ENCODE assay signal across 10 cellular contexts in the genomic region with DNA sequence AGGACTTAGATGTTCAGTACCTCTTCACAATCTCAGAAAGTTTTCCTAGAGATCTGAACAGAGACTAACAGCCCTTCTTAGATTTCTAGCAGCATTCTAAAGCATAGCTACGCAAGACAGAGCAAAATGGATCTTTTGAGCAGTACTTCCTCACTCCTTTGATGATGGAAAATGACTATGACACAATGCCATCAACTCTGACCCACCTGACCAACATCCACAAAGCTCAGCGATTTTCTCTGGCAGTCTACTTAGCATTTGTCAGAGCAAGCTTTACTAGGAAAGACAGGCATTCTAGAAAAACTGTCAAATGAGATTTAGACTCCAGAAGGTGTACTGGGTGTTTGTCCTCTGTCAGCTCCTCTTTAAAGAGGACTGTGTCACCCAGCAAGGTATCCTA.
A peak's percentile ranks its signal among the peaks of the same experiment; 100 is the strongest.
DNase-seq lines count a peak whose midpoint lies in the region; ATAC-seq, FAIRE-seq and TF ChIP-seq lines count a peak whose summit lies in the region.
"Had no signal": no experiment of that assay in that cellular context is flagged by ENCODE, and none has a peak within 500 bp of the region (broad histone marks: within the 10 kb centered on the region; RNA-seq: fewer than 3 reads in every experiment).

No MANE protein-coding gene starts in this region.

- intact Hi-C loops in spleen (cut with DNase I; ENCODE audit: low total_unique reads) (no loop called here), pancreas (cut with DNase I) (no loop called here)

- H3K27me3 Mint-ChIP-seq in activated T-cell treated with anti-CD3 and anti-CD28 coated beads, Interleukin-2, amount 50 U/mL, for 72 hours (ENCODE audit: low read depth): no peaks in the 10 kb centered on the region
- no peaks in the 10 kb centered on the region for H3K27me3 Mint-ChIP-seq in T-cell

- H3K9me3 Mint-ChIP-seq in activated T-cell treated with anti-CD3 and anti-CD28 coated beads, Interleukin-2, amount 50 U/mL, for 72 hours: no peaks in the 10 kb centered on the region
- peaks cover 0 to 4% (median 1%) of the 10 kb centered on the region in 3 donors for H3K9me3 Mint-ChIP-seq in T-cell

- peak overlapping the region; percentile 59 for H3K27ac Mint-ChIP-seq in activated T-cell treated with anti-CD3 and anti-CD28 coated beads, Interleukin-2, amount 50 U/mL, for 72 hours
- H3K27ac Mint-ChIP-seq in T-cell: peak overlapping the region; percentile 93 to 96

- peaks cover 0 to 2% of the 10 kb centered on the region in 2 donors for H3K36me3 Mint-ChIP-seq in activated T-cell treated with anti-CD3 and anti-CD28 coated beads, Interleukin-2, amount 50 U/mL, for 72 hours (ENCODE audit: insufficient read depth in 2 of 2)
- peaks cover 4% of the 10 kb centered on the region for H3K36me3 Mint-ChIP-seq in T-cell

- no peak for DNase-seq in activated T-cell treated with anti-CD3 and anti-CD28 coated beads, Interleukin-2, amount 50 U/mL, for 72 hours
- no peak for DNase-seq in activated T-cell treated with anti-CD3 and anti-CD28 coated beads for 4 hours
- no peak for DNase-seq in GM23248
- DNase-seq in T-cell: peak in 4 of 34 experiments; percentile 1 to 8 (median 4)
- no peak for DNase-seq in spleen
- no peak for DNase-seq in pancreas
- no peak for DNase-seq in NCI-H2171 (lab: John Stamatoyannopoulos, UW)
- DNase-seq: erythroblast, NCI-H510A treated with DMSO at 0.1 percent for 48 hours had no signal

- no peaks in the 10 kb centered on the region for H3K4me1 ChIP-seq in GM23248 (ENCODE audit: insufficient read depth)
- H3K4me1 ChIP-seq in spleen: no peaks in the 10 kb centered on the region
- H3K4me1 ChIP-seq in pancreas: no peaks in the 10 kb centered on the region

- peaks cover 27% of the 10 kb centered on the region for H3K4me1 Mint-ChIP-seq in activated T-cell treated with anti-CD3 and anti-CD28 coated beads, Interleukin-2, amount 50 U/mL, for 72 hours (ENCODE audit: low read depth)
- H3K4me1 Mint-ChIP-seq in T-cell: peaks cover 39 to 44% (median 42%) of the 10 kb centered on the region in 3 donors

- peak overlapping the region; percentile 71 to 75 for H3K4me3 Mint-ChIP-seq in activated T-cell treated with anti-CD3 and anti-CD28 coated beads, Interleukin-2, amount 50 U/mL, for 72 hours
- H3K4me3 Mint-ChIP-seq in T-cell: peak overlapping the region; percentile 64 to 76 (median 71)

- H3K4me3 ChIP-seq in GM23248 (no peak overlapping the region), spleen (peak overlapping the region in 1 of 8 donors; percentile 17), pancreas (no peak overlapping the region)

- FAIRE-seq in pancreas (lab: Jason Lieb, UNC): no peak

- WGBS in GM23248 (ENCODE audit: low coverage in 1 of 2, low lambda C conversion rate in 2 of 2, missing lambda C conversion rate in 2 of 2), 2 experiments: 32 to 34% methylated on average over 2 of the region's 2 CpGs
- WGBS in spleen, 5 donors: 62 to 68% (median 68%) methylated on average over 2 of the region's 2 CpGs
- WGBS in pancreas, 2 donors: 66 to 82% methylated on average over 2 of the region's 2 CpGs

- H3K27me3 ChIP-seq in GM23248 (replicated peaks; ENCODE audit: insufficient read depth): no peaks in the 10 kb centered on the region; the same call in 1 of the 2 replicates
- H3K27me3 ChIP-seq in spleen (replicated peaks in 1 of 7): no peaks in the 10 kb centered on the region
- H3K27me3 ChIP-seq in pancreas: no peaks in the 10 kb centered on the region

- H3F3A ChIP-seq in GM23248 (ENCODE audit: insufficient read depth): no peaks in the 10 kb centered on the region

- CTCF ChIA-PET in T-cell (lab: Charles Lee): interaction anchor here in 1 of 2 donors (0.6 kb wide), 2 partner anchors 178 to 419 kb away, joined by 3 read pairs; no protein-coding TSS in a partner anchor

- POLR2A ChIA-PET in T-cell (lab: Charles Lee): interaction anchor here in 1 of 2 donors (0.6 to 1.1 kb wide), 2 partner anchors 11 to 215 kb away, joined by 3 to 5 read pairs; no protein-coding TSS in a partner anchor

- H4K20me1 ChIP-seq in GM23248 (ENCODE audit: insufficient read depth): no peaks in the 10 kb centered on the region

- H3K9me3 ChIP-seq in GM23248 (ENCODE audit: low read depth): no peaks in the 10 kb centered on the region
- no peaks in the 10 kb centered on the region for H3K9me3 ChIP-seq in spleen
- H3K9me3 ChIP-seq in pancreas: no peaks in the 10 kb centered on the region

- no peak overlapping the region for H3K9ac ChIP-seq in GM23248

- in situ Hi-C loops in GM23248 (cut with MboI): no loop called here

- no peak for TF ChIP-seq POLR2A in spleen (IDR thresholded peaks at IDR 0.05)

- H3K36me3 ChIP-seq in GM23248 (ENCODE audit: low read depth): no peaks in the 10 kb centered on the region
- no peaks in the 10 kb centered on the region for H3K36me3 ChIP-seq in spleen
- H3K36me3 ChIP-seq in pancreas: no peaks in the 10 kb centered on the region

- H3K27ac ChIP-seq in GM23248 (no peak overlapping the region), spleen (peak overlapping the region in 7 of 8 donors; percentile 7 to 70 (median 31)), pancreas (no peak overlapping the region)

- H2AFZ ChIP-seq in GM23248: peak overlapping the region; percentile 26; the same call in 1 of the 2 replicates

- H3K9me2 ChIP-seq in GM23248 (ENCODE audit: insufficient read depth): no peaks in the 10 kb centered on the region

- H3K79me2 ChIP-seq in GM23248 (ENCODE audit: insufficient read depth): no peaks in the 10 kb centered on the region

- no peak for TF ChIP-seq CTCF in spleen (IDR thresholded peaks at IDR 0.05 in 8 of 11, conservative IDR thresholded peaks at IDR 0.05 in 3 of 11)
- no peak for TF ChIP-seq CTCF in pancreas (IDR thresholded peaks at IDR 0.05)

- no peak overlapping the region for H3K4me2 ChIP-seq in GM23248 (ENCODE audit: unreplicated experiment)

- peak; percentile 53 to 54 for ATAC-seq in activated T-cell treated with anti-CD3 and anti-CD28 coated beads, Interleukin-2, amount 50 U/mL, for 72 hours (replicated peaks in 1 of 2)
- ATAC-seq in T-cell (replicated peaks in 1 of 4) (peak; percentile 53 to 60 (median 57)), pancreas (no peak), HG02870 (IDR thresholded peaks at IDR 0.05; ENCODE audit: unreplicated experiment) (no peak)

Comparison
In these comparisons a context has a peak if more than half of its experiments do, and no peak if none do; other contexts are left out.
1. ATAC-seq: peak in activated T-cell treated with anti-CD3 and anti-CD28 coated beads, Interleukin-2, amount 50 U/mL, for 72 hours (2 of 2) and T-cell (4 of 4); none in pancreas (0 of 4) and HG02870 (single experiment).
2. H3K27ac ChIP-seq: peak in spleen (7 of 8); none in GM23248 (single experiment) and pancreas (0 of 4).